ENCODE assay signal across 8 cellular contexts in genomic region chr20:38057351-38057972, GRCh38. TPM values are rescaled to one million over a fixed set of nuclear protein-coding genes. Genes with fewer than 3 reads are reported as not detected.
A peak's percentile ranks its signal among the peaks of the same experiment; 100 is the strongest.
DNase-seq lines count a peak whose midpoint lies in the region; ATAC-seq, FAIRE-seq and TF ChIP-seq lines count a peak whose summit lies in the region.

No MANE protein-coding gene starts in this region.

- H3K36me3 ChIP-seq in SJCRH30 (peaks cover 55% of the 10 kb centered on the region), osteoblast (ENCODE audit: insufficient read depth, low read length) (peaks cover 60% of the 10 kb centered on the region), tibial artery (peaks cover 30 to 58% (median 31%) of the 10 kb centered on the region in 3 donors)

- TF ChIP-seq CTCF in AG04450 (IDR thresholded peaks at IDR 0.05; ENCODE audit: low read depth, low read length) = peak; percentile 86
- peak; percentile 85 for TF ChIP-seq CTCF in osteoblast (IDR thresholded peaks at IDR 0.05; ENCODE audit: extremely low read depth, low read depth, low read length)
- TF ChIP-seq CTCF in tibial artery (IDR thresholded peaks at IDR 0.05) = peak; percentile 86 to 93

- H3K27me3 ChIP-seq in AG04450 (ENCODE audit: control insufficient read depth, insufficient read depth, low read length) (no peaks in the 10 kb centered on the region), SJCRH30 (no peaks in the 10 kb centered on the region), osteoblast (ENCODE audit: insufficient read depth, low read length) (no peaks in the 10 kb centered on the region), tibial artery (no peaks in the 10 kb centered on the region)

- no peak overlapping the region for H3K4me3 ChIP-seq in AG04450 (ENCODE audit: low read depth, low read length)
- H3K4me3 ChIP-seq in SJCRH30 = no peak overlapping the region
- H3K4me3 ChIP-seq in osteoblast (ENCODE audit: insufficient read depth, low read length) = no peak overlapping the region
- no peak overlapping the region for H3K4me3 ChIP-seq in tibial artery

- H4K20me1 ChIP-seq in osteoblast (ENCODE audit: insufficient read depth, low read length) = peaks cover 32% of the 10 kb centered on the region

- intact Hi-C loops in tibial artery (cut with DNase I; ENCODE audit: low total_unique reads) = no loop called here

- DNase-seq in AG04450 (ENCODE audit: low read depth, low spot score) = no peak
- peak; percentile 83 for DNase-seq in M059J (ENCODE audit: low read depth)
- peak; percentile 88 to 97 for DNase-seq in SJCRH30
- DNase-seq in activated effector memory CD4-positive, alpha-beta T cell treated with Interleukin-2 at 50 U/mL for 16 hours = peak; percentile 55
- peak; percentile 18 to 54 for DNase-seq in frontal cortex (ENCODE audit: low spot score in 2 of 2)
- DNase-seq in osteoblast (ENCODE audit: insufficient read length, low spot score, missing footprints) = peak; percentile 62
- peak; percentile 89 to 90 for DNase-seq in tibial artery

- H3K4me1 ChIP-seq in SJCRH30 (no peaks in the 10 kb centered on the region), osteoblast (ENCODE audit: insufficient read depth, low read length) (peaks cover 27% of the 10 kb centered on the region), tibial artery (no peaks in the 10 kb centered on the region)

- POLR2A ChIA-PET in AG04450 (lab: Yijun Ruan, JAX) = interaction anchor here (0.5 to 1.0 kb wide), 3 partner anchors 23 to 163 kb away, joined by 3 to 6 read pairs (median 6); partner anchors contain the start of gene RPRD1B

- peaks cover 41% of the 10 kb centered on the region for H3K79me2 ChIP-seq in osteoblast (ENCODE audit: insufficient read depth, low read length)

- H3K27ac ChIP-seq in AG04450 (ENCODE audit: low read depth, low read length) = no peak overlapping the region
- no peak overlapping the region for H3K27ac ChIP-seq in SJCRH30
- H3K27ac ChIP-seq in osteoblast (ENCODE audit: low read depth, low read length) = no peak overlapping the region
- no peak overlapping the region for H3K27ac ChIP-seq in tibial artery

- CTCF ChIA-PET in AG04450 (lab: Charles Lee) = interaction anchor here (0.5 to 21.3 kb wide), 52 partner anchors 9 to 493 kb away, joined by 3 to 459 read pairs (median 4); partner anchors contain the start of gene TGM2

- no peak overlapping the region for H2AFZ ChIP-seq in osteoblast (ENCODE audit: low read length)

- peak overlapping the region; percentile 32 for H3K4me2 ChIP-seq in osteoblast (ENCODE audit: insufficient read depth, low read length)

- no peak for FAIRE-seq in frontal cortex (lab: Jason Lieb, UNC)

- H3K9me3 ChIP-seq in AG04450 (ENCODE audit: control insufficient read depth, insufficient read depth, low read length) = no peaks in the 10 kb centered on the region
- H3K9me3 ChIP-seq in SJCRH30 (replicated peaks) = no peaks in the 10 kb centered on the region
- H3K9me3 ChIP-seq in osteoblast (ENCODE audit: low read depth, low read length) = no peaks in the 10 kb centered on the region
- H3K9me3 ChIP-seq in tibial artery = no peaks in the 10 kb centered on the region

- ATAC-seq in GM19043 (IDR thresholded peaks at IDR 0.05; ENCODE audit: low read depth, unreplicated experiment) = peak; percentile 57

RNA-seq across cellular contexts. Expression of gene RPRD1B, which starts 23.9 kb away (rescaled TPM):
- 21.5 and 23.7 TPM in 2 replicates for polyA plus RNA-seq in AG04450 (2011; rRNA removed)
- 16.1 and 20.2 TPM in 2 replicates for polyA minus RNA-seq in AG04450 (2011; rRNA and poly(A)+ RNA removed)
- 22.8 and 35.5 TPM in 2 replicates for total RNA-seq in M059J (2014; rRNA removed; shearing (Covaris generic))
- 55.7 and 56.6 TPM in 2 replicates for total RNA-seq in SJCRH30 (2014; rRNA removed; shearing (Covaris generic))
- total RNA-seq in frontal cortex (39.1 TPM), osteoblast (21.5 and 29.3 TPM in 2 replicates)

RNA-seq across cellular contexts. Expression of gene TTI1, which starts 24.2 kb away (rescaled TPM):
- 14.7 and 15.1 TPM in 2 replicates for polyA plus RNA-seq in AG04450 (2011; rRNA removed)
- polyA minus RNA-seq in AG04450 (2011; rRNA and poly(A)+ RNA removed) = 23.1 and 25.2 TPM in 2 replicates
- total RNA-seq in M059J (2014; rRNA removed; shearing (Covaris generic)) = 24.2 and 40.3 TPM in 2 replicates
- total RNA-seq in SJCRH30 (2014; rRNA removed; shearing (Covaris generic)) = 57.5 and 66.0 TPM in 2 replicates
- 25.7 TPM for total RNA-seq in frontal cortex
- total RNA-seq in osteoblast = 14.4 and 14.8 TPM in 2 replicates
